ENCODE assay signal across 25 cellular contexts in genomic region chr10:18616337-18616736, GRCh38. TPM values are rescaled to one million over a fixed set of nuclear protein-coding genes. Genes with fewer than 3 reads are reported as not detected.
DNase-seq lines count a peak whose midpoint lies in the region; ATAC-seq, FAIRE-seq and TF ChIP-seq lines count a peak whose summit lies in the region.
"Had no signal": no experiment of that assay in that cellular context is flagged by ENCODE, and none has a peak within 500 bp of the region (broad histone marks: within the 10 kb centered on the region; RNA-seq: fewer than 3 reads in every experiment).

No MANE protein-coding gene starts in this region.

- intact Hi-C loops in activated CD4-positive, alpha-beta T cell treated with anti-CD3 and anti-CD28 coated beads, Interleukin-2, amount 10 ng/mL, durations not matched to agents 24 days and 14 days (cut with micrococcal nuclease) = no loop called here

- no peak overlapping the region for H3K4me3 ChIP-seq in astrocyte (ENCODE audit: insufficient read depth, low read depth, low read length)
- H3K4me3 ChIP-seq: pancreas had no signal

- no peak overlapping the region for H3K9ac ChIP-seq in astrocyte (ENCODE audit: low read length)

- in situ Hi-C loops in Caki2 (cut with HindIII; ENCODE audit: low pct_unique_long_range_greater_than_20kb, low sequenced_read_pairs) = no loop called here

- no peak overlapping the region for H3K4me2 ChIP-seq in astrocyte (ENCODE audit: low read length)

- ATAC-seq in left lobe of liver = peak; percentile 34
- ATAC-seq in HG02840 (IDR thresholded peaks at IDR 0.05; ENCODE audit: low FRiP score, unreplicated experiment) = no peak
- ATAC-seq: activated CD8-positive, alpha-beta T cell treated with anti-CD3 and anti-CD28 coated beads for 36 hours; foreskin keratinocyte; naive thymus-derived CD4-positive, alpha-beta T cell; pancreas; Right ventricle myocardium inferior; WTC11 had no signal

- H3K27ac ChIP-seq in astrocyte (ENCODE audit: low read depth, low read length) = no peak overlapping the region
- H3K27ac ChIP-seq: foreskin keratinocyte, pancreas had no signal

- no peaks in the 10 kb centered on the region for H4K20me1 ChIP-seq in astrocyte (ENCODE audit: insufficient read depth, low read length)

- H3K27ac Mint-ChIP-seq in astrocyte (ENCODE audit: unreplicated experiment) = no peak overlapping the region
- H3K27ac Mint-ChIP-seq in activated CD4-positive, alpha-beta T cell treated with anti-CD3 and anti-CD28 coated beads, Interleukin-2, amount 10 ng/mL, durations not matched to agents 24 days and 14 days = no peak overlapping the region
- H3K27ac Mint-ChIP-seq: activated CD8-positive, alpha-beta T cell treated with anti-CD3 and anti-CD28 coated beads for 36 hours; activated naive CD4-positive, alpha-beta T cell treated with anti-CD3 and anti-CD28 coated beads for 36 hours; activated T-cell treated with anti-CD3 and anti-CD28 coated beads, Interleukin-2, amount 50 U/mL, for 24 hours; T-helper 1 cell treated with Interleukin-12 subunit alpha and Interleukin-12 subunit beta and Interleukin-4 antibody, amounts not matched to agents 30 μg/mL and 1 μg/mL, for 36 hours; WTC11 had no signal

- TF ChIP-seq CTCF in LNCAP (IDR thresholded peaks at IDR 0.05) (peak; percentile 54; the same call in 1 of the 2 replicates), astrocyte (IDR thresholded peaks at IDR 0.05; ENCODE audit: insufficient read depth, low read depth, low read length) (no peak)

- no peak overlapping the region for H2AFZ ChIP-seq in astrocyte (ENCODE audit: low read depth, low read length)

- peaks cover 9% of the 10 kb centered on the region for H3K4me1 Mint-ChIP-seq in astrocyte (ENCODE audit: low read depth, unreplicated experiment)
- peaks cover 13% of the 10 kb centered on the region for H3K4me1 Mint-ChIP-seq in activated CD4-positive, alpha-beta T cell treated with anti-CD3 and anti-CD28 coated beads, Interleukin-2, amount 10 ng/mL, durations not matched to agents 24 days and 14 days
- H3K4me1 Mint-ChIP-seq: WTC11 had no signal

- H3K79me2 ChIP-seq in astrocyte (ENCODE audit: insufficient read depth, low read length) = no peaks in the 10 kb centered on the region

- peaks cover 2% of the 10 kb centered on the region for H3K9me3 Mint-ChIP-seq in astrocyte (ENCODE audit: unreplicated experiment)
- no peaks in the 10 kb centered on the region for H3K9me3 Mint-ChIP-seq in activated CD4-positive, alpha-beta T cell treated with anti-CD3 and anti-CD28 coated beads, Interleukin-2, amount 10 ng/mL, durations not matched to agents 24 days and 14 days
- H3K9me3 Mint-ChIP-seq: activated CD8-positive, alpha-beta T cell treated with anti-CD3 and anti-CD28 coated beads for 36 hours; activated naive CD4-positive, alpha-beta T cell treated with anti-CD3 and anti-CD28 coated beads for 36 hours; activated T-cell treated with anti-CD3 and anti-CD28 coated beads, Interleukin-2, amount 50 U/mL, for 24 hours; naive thymus-derived CD4-positive, alpha-beta T cell; T-helper 1 cell treated with Interleukin-12 subunit alpha and Interleukin-12 subunit beta and Interleukin-4 antibody, amounts not matched to agents 30 μg/mL and 1 μg/mL, for 36 hours; type B pancreatic cell; WTC11 had no signal

- DNase-seq in Caki2 (ENCODE audit: low read depth) = peak; percentile 40
- DNase-seq in astrocyte (ENCODE audit: low read depth) = no peak
- no peak for DNase-seq in left lobe of liver (ENCODE audit: low spot score)
- no peak for DNase-seq in activated CD4-positive, alpha-beta T cell treated with anti-CD3 and anti-CD28 coated beads, Interleukin-2, amount 10 ng/mL, durations not matched to agents 24 days and 14 days
- DNase-seq in GM03348 (ENCODE audit: low spot score) = no peak
- DNase-seq in medulla oblongata (ENCODE audit: extremely low spot score) = no peak
- DNase-seq: activated CD8-positive, alpha-beta T cell treated with anti-CD3 and anti-CD28 coated beads for 36 hours; activated naive CD4-positive, alpha-beta T cell treated with anti-CD3 and anti-CD28 coated beads for 36 hours; activated T-cell treated with anti-CD3 and anti-CD28 coated beads, Interleukin-2, amount 50 U/mL, for 24 hours; aorta; foreskin keratinocyte; IMR-90; kidney glomerular epithelial cell; mesendoderm; naive thymus-derived CD4-positive, alpha-beta T cell; NCI-H2029; NCI-H524 treated with DMSO at 0.1 percent for 48 hours; pancreas; stimulated activated CD4-positive, alpha-beta T cell treated with anti-CD3 and anti-CD28 coated beads, Interleukin-2, amount 100 ng/mL, for 24 hours had no signal

- no peaks in the 10 kb centered on the region for H3K27me3 ChIP-seq in astrocyte (ENCODE audit: insufficient read depth, low read length)
- H3K27me3 ChIP-seq: foreskin keratinocyte, pancreas had no signal

- no peak overlapping the region for H3K4me3 Mint-ChIP-seq in astrocyte (ENCODE audit: unreplicated experiment)
- no peak overlapping the region for H3K4me3 Mint-ChIP-seq in activated CD4-positive, alpha-beta T cell treated with anti-CD3 and anti-CD28 coated beads, Interleukin-2, amount 10 ng/mL, durations not matched to agents 24 days and 14 days
- H3K4me3 Mint-ChIP-seq: activated CD8-positive, alpha-beta T cell treated with anti-CD3 and anti-CD28 coated beads for 36 hours; activated naive CD4-positive, alpha-beta T cell treated with anti-CD3 and anti-CD28 coated beads for 36 hours; activated T-cell treated with anti-CD3 and anti-CD28 coated beads, Interleukin-2, amount 50 U/mL, for 24 hours; naive thymus-derived CD4-positive, alpha-beta T cell; T-helper 1 cell treated with Interleukin-12 subunit alpha and Interleukin-12 subunit beta and Interleukin-4 antibody, amounts not matched to agents 30 μg/mL and 1 μg/mL, for 36 hours; type B pancreatic cell; WTC11 had no signal

- FAIRE-seq in astrocyte (lab: Jason Lieb, UNC) = peak; percentile 45
- FAIRE-seq: pancreas had no signal

- peaks cover 4% of the 10 kb centered on the region for H3K36me3 ChIP-seq in astrocyte (ENCODE audit: insufficient read depth, low read length)

- H3K27me3 Mint-ChIP-seq in astrocyte (ENCODE audit: low read depth, unreplicated experiment) = no peaks in the 10 kb centered on the region
- no peaks in the 10 kb centered on the region for H3K27me3 Mint-ChIP-seq in activated CD4-positive, alpha-beta T cell treated with anti-CD3 and anti-CD28 coated beads, Interleukin-2, amount 10 ng/mL, durations not matched to agents 24 days and 14 days
- H3K27me3 Mint-ChIP-seq: activated CD8-positive, alpha-beta T cell treated with anti-CD3 and anti-CD28 coated beads for 36 hours; activated T-cell treated with anti-CD3 and anti-CD28 coated beads, Interleukin-2, amount 50 U/mL, for 24 hours; naive thymus-derived CD4-positive, alpha-beta T cell; type B pancreatic cell had no signal

- H3K36me3 Mint-ChIP-seq in astrocyte (ENCODE audit: low read depth, unreplicated experiment) = peaks cover 1% of the 10 kb centered on the region
- peaks cover 47% of the 10 kb centered on the region for H3K36me3 Mint-ChIP-seq in activated CD4-positive, alpha-beta T cell treated with anti-CD3 and anti-CD28 coated beads, Interleukin-2, amount 10 ng/mL, durations not matched to agents 24 days and 14 days (ENCODE audit: low read depth)

- no peaks in the 10 kb centered on the region for H3K4me1 ChIP-seq in astrocyte (ENCODE audit: insufficient read depth, low read length)
- H3K4me1 ChIP-seq: foreskin keratinocyte, pancreas had no signal

- H3K9me3 ChIP-seq in astrocyte (ENCODE audit: insufficient read depth, low read depth, low read length) = no peaks in the 10 kb centered on the region
- H3K9me3 ChIP-seq: pancreas had no signal

RNA-seq across cellular contexts. Expression of gene NSUN6, which starts 35.0 kb away (rescaled TPM):
- total RNA-seq in Caki2 (2014; rRNA removed; shearing (Covaris generic); ENCODE audit: low replicate concordance) = 1.0 and 3.6 TPM in 2 replicates
- total RNA-seq in astrocyte = 5.9 and 7.3 TPM in 2 replicates
- 27.1 TPM for total RNA-seq in left lobe of liver
- total RNA-seq in activated CD4-positive, alpha-beta T cell treated with anti-CD3 and anti-CD28 coated beads, Interleukin-2, amount 10 ng/mL, durations not matched to agents 24 days and 14 days = 15.0 and 17.8 TPM in 2 replicates

RNA-seq across cellular contexts. Expression of gene ARL5B, which starts 42.9 kb away (rescaled TPM):
- 9.0 and 15.2 TPM in 2 replicates for total RNA-seq in Caki2 (2014; rRNA removed; shearing (Covaris generic); ENCODE audit: low replicate concordance)
- total RNA-seq in astrocyte = 32.6 and 36.7 TPM in 2 replicates
- total RNA-seq in left lobe of liver = 7.7 TPM
- 17.0 and 17.5 TPM in 2 replicates for total RNA-seq in activated CD4-positive, alpha-beta T cell treated with anti-CD3 and anti-CD28 coated beads, Interleukin-2, amount 10 ng/mL, durations not matched to agents 24 days and 14 days
